ENCODE assay signal across 30 cellular contexts in the genomic region with DNA sequence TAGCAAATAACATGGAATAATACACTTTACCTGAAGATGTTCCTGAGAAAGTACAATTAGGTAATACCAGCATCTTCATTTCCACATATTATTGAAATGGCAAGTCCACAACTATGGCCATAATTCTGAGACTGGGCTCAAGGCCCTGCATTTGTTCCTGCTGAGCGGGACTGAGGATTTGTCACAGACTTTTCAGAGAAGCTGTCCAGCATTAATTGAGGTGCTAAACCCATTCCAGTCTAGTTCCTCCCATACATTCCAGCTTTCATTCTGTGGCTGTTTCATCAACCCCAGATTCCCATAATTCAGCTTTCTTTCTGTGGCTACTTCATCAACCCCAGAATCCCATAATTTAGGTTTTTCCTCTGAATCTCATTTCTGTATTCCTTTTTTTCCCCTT.
"Had no signal": no experiment of that assay in that cellular context is flagged by ENCODE, and none has a peak within 500 bp of the region (broad histone marks: within the 10 kb centered on the region; RNA-seq: fewer than 3 reads in every experiment).

No MANE protein-coding gene starts in this region.

- DNase-seq: natural killer cell; occipital lobe; ovary; posterior cingulate gyrus; psoas muscle; right cardiac atrium; right lobe of liver; sigmoid colon; small intestine; stimulated activated CD4-positive, alpha-beta T cell treated with anti-CD3 and anti-CD28 coated beads, Interleukin-15, amount 100 ng/mL, for 24 hours; stimulated activated CD4-positive, alpha-beta T cell treated with anti-CD3 and anti-CD28 coated beads, Interleukin-2, amount 100 ng/mL, for 24 hours; stimulated activated CD4-positive, alpha-beta T cell treated with anti-CD3 and anti-CD28 coated beads, Interleukin-2, amount 100 ng/mL, for 48 hours; stimulated activated CD4-positive, alpha-beta T cell treated with anti-CD3 and anti-CD28 coated beads, Interleukin-4, amount 100 ng/mL, for 4 hours; stimulated activated CD8-positive, alpha-beta memory T cell treated with anti-CD3 and anti-CD28 coated beads, Interleukin-4, amount 100 ng/mL, for 48 hours; stimulated activated naive CD4-positive, alpha-beta T cell; stimulated activated naive CD8-positive, alpha-beta T cell treated with anti-CD3 and anti-CD28 coated beads, Interleukin-15, amount 100 ng/mL, for 72 hours; stimulated activated naive CD8-positive, alpha-beta T cell treated with anti-CD3 and anti-CD28 coated beads, Interleukin-15, Interleukin-2, amounts not matched to agents 100 U/mL and 50 U/mL, for 24 hours; substantia nigra; testis; tibial artery; transverse colon; upper lobe of right lung; uterus had no signal

- H3K36me3 ChIP-seq: neural progenitor cell, ovary, right lobe of liver, sigmoid colon, suprapubic skin, tibial artery, transverse colon, upper lobe of right lung, uterus had no signal

- H2AFZ ChIP-seq: neural progenitor cell, parathyroid adenoma had no signal

- H3K9me3 ChIP-seq: ovary, psoas muscle, right lobe of liver, sigmoid colon, suprapubic skin, testis, tibial artery, transverse colon, upper lobe of right lung, uterus had no signal

- H3K9ac ChIP-seq: neural progenitor cell, parathyroid adenoma had no signal

- H3K79me2 ChIP-seq: parathyroid adenoma had no signal

- H3K9me3 Mint-ChIP-seq: nephron; neural progenitor cell; stimulated activated memory B cell treated with anti-CD40 and anti-IgM and Interleukin-4, amounts not matched to agents 10 μg/mL and 1 μg/mL and 100 μg/mL, for 72 hours; stimulated activated naive CD8-positive, alpha-beta T cell treated with anti-CD3 and anti-CD28 coated beads, Interleukin-15, amount 100 ng/mL, for 72 hours; type B pancreatic cell had no signal

- H3K4me1 Mint-ChIP-seq: natural killer cell; nephron; neural progenitor cell; stimulated activated memory B cell treated with anti-CD40 and anti-IgM and Interleukin-4, amounts not matched to agents 10 μg/mL and 1 μg/mL and 100 μg/mL, for 72 hours; stimulated activated naive CD8-positive, alpha-beta T cell treated with anti-CD3 and anti-CD28 coated beads, Interleukin-15, amount 100 ng/mL, for 72 hours had no signal

- H3K4me3 ChIP-seq: neural progenitor cell, ovary, psoas muscle, right lobe of liver, sigmoid colon, suprapubic skin, testis, tibial artery, transverse colon, upper lobe of right lung, uterus had no signal

- H3K27ac Mint-ChIP-seq: natural killer cell; nephron; neural progenitor cell; progenitor cell of endocrine pancreas; stimulated activated memory B cell treated with anti-CD40 and anti-IgM and Interleukin-4, amounts not matched to agents 10 μg/mL and 1 μg/mL and 100 μg/mL, for 72 hours; stimulated activated naive CD8-positive, alpha-beta T cell treated with anti-CD3 and anti-CD28 coated beads, Interleukin-15, amount 100 ng/mL, for 72 hours; type B pancreatic cell had no signal

- H3K36me3 Mint-ChIP-seq: natural killer cell; neural progenitor cell; stimulated activated memory B cell treated with anti-CD40 and anti-IgM and Interleukin-4, amounts not matched to agents 10 μg/mL and 1 μg/mL and 100 μg/mL, for 72 hours; type B pancreatic cell had no signal

- H3K4me1 ChIP-seq: parathyroid adenoma, right lobe of liver, suprapubic skin, testis, tibial artery, transverse colon, upper lobe of right lung, uterus had no signal

- H3K27me3 ChIP-seq: neural progenitor cell, ovary, right lobe of liver, sigmoid colon, suprapubic skin, testis, tibial artery, transverse colon, upper lobe of right lung, uterus had no signal

- ATAC-seq: natural killer cell; right cardiac atrium; right lobe of liver; stimulated activated memory B cell treated with anti-CD40 and anti-IgM and Interleukin-4, amounts not matched to agents 10 μg/mL and 1 μg/mL and 100 μg/mL, for 72 hours; stimulated activated naive CD8-positive, alpha-beta T cell treated with anti-CD3 and anti-CD28 coated beads, Interleukin-15, amount 100 ng/mL, for 72 hours; stimulated activated naive CD8-positive, alpha-beta T cell treated with anti-CD3 and anti-CD28 coated beads, Interleukin-15, Interleukin-2, amounts not matched to agents 100 U/mL and 50 U/mL, for 24 hours; upper lobe of right lung had no signal

- FAIRE-seq: small intestine had no signal

- H3K27ac ChIP-seq: neural progenitor cell, ovary, parathyroid adenoma, psoas muscle, right lobe of liver, sigmoid colon, suprapubic skin, testis, tibial artery, transverse colon, upper lobe of right lung, uterus had no signal

- H3K27me3 Mint-ChIP-seq: progenitor cell of endocrine pancreas; stimulated activated memory B cell treated with anti-CD40 and anti-IgM and Interleukin-4, amounts not matched to agents 10 μg/mL and 1 μg/mL and 100 μg/mL, for 72 hours; stimulated activated naive CD8-positive, alpha-beta T cell treated with anti-CD3 and anti-CD28 coated beads, Interleukin-15, amount 100 ng/mL, for 72 hours; type B pancreatic cell had no signal

- H3K4me3 Mint-ChIP-seq: natural killer cell; nephron; neural progenitor cell; stimulated activated memory B cell treated with anti-CD40 and anti-IgM and Interleukin-4, amounts not matched to agents 10 μg/mL and 1 μg/mL and 100 μg/mL, for 72 hours; stimulated activated naive CD8-positive, alpha-beta T cell treated with anti-CD3 and anti-CD28 coated beads, Interleukin-15, amount 100 ng/mL, for 72 hours; type B pancreatic cell had no signal

- H3K4me2 ChIP-seq: neural progenitor cell had no signal
